Comparison of ENCODE assay signal across 1 cellular context in the genomic region with DNA sequence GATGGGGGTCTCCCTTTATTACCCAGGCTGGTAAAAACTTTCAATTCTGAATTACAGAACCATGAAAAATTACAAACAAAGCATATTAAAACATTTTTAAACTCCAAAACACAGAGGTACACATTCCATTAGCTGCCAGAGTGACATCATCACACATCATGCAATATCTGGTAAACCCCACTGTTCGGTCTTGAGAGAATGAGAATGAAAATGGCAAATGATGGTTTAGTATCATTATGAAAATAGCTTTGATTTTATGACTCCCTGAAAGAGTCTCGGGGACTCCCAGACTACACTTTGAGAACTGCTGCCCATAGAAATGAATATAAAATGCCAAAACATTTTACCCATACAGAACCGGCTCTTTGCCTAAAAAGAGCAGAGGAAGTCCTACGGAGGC.
TF ChIP-seq lines count a peak whose summit lies in the region.

No MANE protein-coding gene starts in this region.

TF ChIP-seq in GM12878, 131 proteins besides CTCF, POLR2A, EP300 and RAD21:
- TF ChIP-seq CREB1 (IDR thresholded peaks at IDR 0.05; ENCODE audit: low read depth) (0 out of 2 replicates have a peak, but pooled peaks have one; percentile 28), ATF7 (IDR thresholded peaks at IDR 0.05; ENCODE audit: low read depth) (peak; percentile 56; the same call in 1 of the 2 replicates)
- TF ChIP-seq, protein P1, sequence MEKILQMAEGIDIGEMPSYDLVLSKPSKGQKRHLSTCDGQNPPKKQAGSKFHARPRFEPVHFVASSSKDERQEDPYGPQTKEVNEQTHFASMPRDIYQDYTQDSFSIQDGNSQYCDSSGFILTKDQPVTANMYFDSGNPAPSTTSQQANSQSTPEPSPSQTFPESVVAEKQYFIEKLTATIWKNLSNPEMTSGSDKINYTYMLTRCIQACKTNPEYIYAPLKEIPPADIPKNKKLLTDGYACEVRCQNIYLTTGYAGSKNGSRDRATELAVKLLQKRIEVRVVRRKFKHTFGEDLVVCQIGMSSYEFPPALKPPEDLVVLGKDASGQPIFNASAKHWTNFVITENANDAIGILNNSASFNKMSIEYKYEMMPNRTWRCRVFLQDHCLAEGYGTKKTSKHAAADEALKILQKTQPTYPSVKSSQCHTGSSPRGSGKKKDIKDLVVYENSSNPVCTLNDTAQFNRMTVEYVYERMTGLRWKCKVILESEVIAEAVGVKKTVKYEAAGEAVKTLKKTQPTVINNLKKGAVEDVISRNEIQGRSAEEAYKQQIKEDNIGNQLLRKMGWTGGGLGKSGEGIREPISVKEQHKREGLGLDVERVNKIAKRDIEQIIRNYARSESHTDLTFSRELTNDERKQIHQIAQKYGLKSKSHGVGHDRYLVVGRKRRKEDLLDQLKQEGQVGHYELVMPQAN (conservative IDR thresholded peaks at IDR 0.05) = no peak
TF ChIP-seq in GM12878: peak in this region for 2.
